Comparison of ENCODE assay signal across 8 cellular contexts in genomic region chr2:27051902-27052645, GRCh38. TPM values are rescaled to one million over a fixed set of nuclear protein-coding genes. Genes with fewer than 3 reads are reported as not detected.
A peak's percentile ranks its signal among the peaks of the same experiment; 100 is the strongest.
DNase-seq lines count a peak whose midpoint lies in the region; ATAC-seq and TF ChIP-seq lines count a peak whose summit lies in the region.

No MANE protein-coding gene starts in this region.

- H3K79me1 ChIP-seq in mesendoderm (ENCODE audit: low read length) = peaks cover 2% of the 10 kb centered on the region

- H2BK15ac ChIP-seq in mesendoderm (replicated peaks; ENCODE audit: low read depth) = no peak overlapping the region

- H2BK5ac ChIP-seq in mesendoderm (ENCODE audit: low read length) = no peak overlapping the region

- H3K4me3 Mint-ChIP-seq in T-helper 1 cell treated with Interleukin-12 subunit alpha and Interleukin-12 subunit beta and Interleukin-4 antibody, amounts not matched to agents 30 μg/mL and 1 μg/mL, for 36 hours = peak overlapping the region; percentile 88

- DNase-seq in T-helper 1 cell (no peak), RWPE2 (ENCODE audit: low spot score) (no peak), mesendoderm (peak; percentile 23), upper lobe of left lung (peak in 1 of 2 donors; percentile 27), cortex of kidney (lab: John Stamatoyannopoulos, UW) (no peak), cerebellar nuclear complex (lab: John Stamatoyannopoulos, UW) (no peak)

- peaks cover 26% of the 10 kb centered on the region for H3K4me1 Mint-ChIP-seq in T-helper 1 cell treated with Interleukin-12 subunit alpha and Interleukin-12 subunit beta and Interleukin-4 antibody, amounts not matched to agents 30 μg/mL and 1 μg/mL, for 36 hours (ENCODE audit: low read depth)

- peaks cover 3% of the 10 kb centered on the region for H3K9me3 Mint-ChIP-seq in T-helper 1 cell treated with Interleukin-12 subunit alpha and Interleukin-12 subunit beta and Interleukin-4 antibody, amounts not matched to agents 30 μg/mL and 1 μg/mL, for 36 hours

- no peak overlapping the region for H2BK120ac ChIP-seq in mesendoderm (ENCODE audit: low read depth, low read length)

- H3K4me2 ChIP-seq in mesendoderm (ENCODE audit: low read length) = peak overlapping the region; percentile 97

- no peak overlapping the region for H3K23ac ChIP-seq in mesendoderm (ENCODE audit: low read length)

- no peak for TF ChIP-seq CTCF in RWPE2 (IDR thresholded peaks at IDR 0.05; ENCODE audit: poor library complexity, severe bottlenecking)
- no peak for TF ChIP-seq CTCF in upper lobe of left lung (IDR thresholded peaks at IDR 0.05)

- H3K9me3 ChIP-seq in RWPE2 (ENCODE audit: severe bottlenecking) (no peaks in the 10 kb centered on the region), duodenal mucosa (ENCODE audit: control insufficient read depth in 1 of 2, low read length in 2 of 2) (no peaks in the 10 kb centered on the region), upper lobe of left lung (no peaks in the 10 kb centered on the region)

- peaks cover 11% of the 10 kb centered on the region for H3K27me3 Mint-ChIP-seq in T-helper 1 cell treated with Interleukin-12 subunit alpha and Interleukin-12 subunit beta and Interleukin-4 antibody, amounts not matched to agents 30 μg/mL and 1 μg/mL, for 36 hours (ENCODE audit: low read depth)

- peak overlapping the region; percentile 73 for H3K4me3 ChIP-seq in RWPE2 (ENCODE audit: severe bottlenecking)
- peak overlapping the region; percentile 78 to 97 for H3K4me3 ChIP-seq in duodenal mucosa (ENCODE audit: low read depth in 1 of 2, low read length in 2 of 2)
- H3K4me3 ChIP-seq in mesendoderm (ENCODE audit: low read length) = peak overlapping the region; percentile 81
- peak overlapping the region; percentile 83 to 97 (median 94) for H3K4me3 ChIP-seq in upper lobe of left lung

- H3K79me2 ChIP-seq in mesendoderm (ENCODE audit: control insufficient read depth, insufficient read depth, low read length) = no peaks in the 10 kb centered on the region

- no peak for TF ChIP-seq POLR2A in upper lobe of left lung (IDR thresholded peaks at IDR 0.05)

- WGBS in mesendoderm (ENCODE audit: extremely low coverage, insufficient coverage, low lambda C conversion rate) = no CpG with 5 or more reads among the region's 24 CpGs
- 19 to 42% methylated on average over 4 to 6 of the region's 24 CpGs for WGBS in upper lobe of left lung, 2 donors

- no peak overlapping the region for H4K5ac ChIP-seq in mesendoderm (ENCODE audit: low read length)

- ATAC-seq in RWPE2 (ENCODE audit: low read depth) = no peak
- no peak for ATAC-seq in upper lobe of left lung (ENCODE audit: low FRiP score in 2 of 2)

- H3K9ac ChIP-seq in duodenal mucosa (ENCODE audit: low read depth in 1 of 2, low read length in 2 of 2) (peak overlapping the region; percentile 68 to 71), mesendoderm (ENCODE audit: low read length) (peak overlapping the region; percentile 78)

- H4K8ac ChIP-seq in mesendoderm (ENCODE audit: low read depth, low read length) = no peak overlapping the region

- no peak for TF ChIP-seq EP300 in upper lobe of left lung (IDR thresholded peaks at IDR 0.05)

- H3K4ac ChIP-seq in mesendoderm (ENCODE audit: low read depth, low read length) = no peak overlapping the region

- H3K27ac ChIP-seq in RWPE2 (ENCODE audit: poor library complexity, severe bottlenecking) = peak overlapping the region; percentile 64
- H3K27ac ChIP-seq in duodenal mucosa (ENCODE audit: low read depth, low read length) = no peak overlapping the region
- H3K27ac ChIP-seq in mesendoderm (ENCODE audit: low read depth, low read length) = no peak overlapping the region
- peak overlapping the region; percentile 73 to 89 (median 86) for H3K27ac ChIP-seq in upper lobe of left lung

- peak overlapping the region; percentile 51 for H3K18ac ChIP-seq in mesendoderm (ENCODE audit: low read length)

- peaks cover 3% of the 10 kb centered on the region for H3K4me1 ChIP-seq in RWPE2 (ENCODE audit: insufficient read depth, poor library complexity, severe bottlenecking)
- peaks cover 10 to 13% of the 10 kb centered on the region in 2 donors for H3K4me1 ChIP-seq in duodenal mucosa (ENCODE audit: control insufficient read depth in 1 of 2, insufficient read depth in 2 of 2, low read length in 2 of 2)
- H3K4me1 ChIP-seq in mesendoderm (ENCODE audit: control insufficient read depth, low read depth, low read length) = peaks cover 2% of the 10 kb centered on the region
- peaks cover 11 to 19% (median 16%) of the 10 kb centered on the region in 4 donors for H3K4me1 ChIP-seq in upper lobe of left lung

- peaks cover 25% of the 10 kb centered on the region for H3K36me3 Mint-ChIP-seq in T-helper 1 cell treated with Interleukin-12 subunit alpha and Interleukin-12 subunit beta and Interleukin-4 antibody, amounts not matched to agents 30 μg/mL and 1 μg/mL, for 36 hours (ENCODE audit: low read depth)

- H3K27ac Mint-ChIP-seq in T-helper 1 cell treated with Interleukin-12 subunit alpha and Interleukin-12 subunit beta and Interleukin-4 antibody, amounts not matched to agents 30 μg/mL and 1 μg/mL, for 36 hours = peak overlapping the region; percentile 74

- H3K36me3 ChIP-seq in RWPE2 (ENCODE audit: low read depth) = peaks cover 30% of the 10 kb centered on the region
- H3K36me3 ChIP-seq in duodenal mucosa (ENCODE audit: control insufficient read depth in 1 of 2, insufficient read depth in 2 of 2, low read length in 2 of 2) = peaks cover 9 to 27% of the 10 kb centered on the region in 2 donors
- H3K36me3 ChIP-seq in mesendoderm (ENCODE audit: control insufficient read depth, insufficient read depth, low read length) = peaks cover 2% of the 10 kb centered on the region
- peaks cover 0 to 35% (median 17%) of the 10 kb centered on the region in 4 donors for H3K36me3 ChIP-seq in upper lobe of left lung

- H3K27me3 ChIP-seq in RWPE2 (ENCODE audit: insufficient read depth, poor library complexity, severe bottlenecking) (no peaks in the 10 kb centered on the region), duodenal mucosa (ENCODE audit: control insufficient read depth in 1 of 2, insufficient read depth in 2 of 2, low read length in 2 of 2) (no peaks in the 10 kb centered on the region), mesendoderm (ENCODE audit: insufficient read depth, low read length, poor library complexity) (no peaks in the 10 kb centered on the region), upper lobe of left lung (no peaks in the 10 kb centered on the region)

- H2AK5ac ChIP-seq in mesendoderm (ENCODE audit: low read length) = peak overlapping the region; percentile 49

- H3K56ac ChIP-seq in mesendoderm (ENCODE audit: low read length) = peak overlapping the region; percentile 89

RNA-seq across cellular contexts. Expression of gene AGBL5, which starts 0.6 kb away (rescaled TPM):
- 24.5 TPM for polyA plus RNA-seq in mesendoderm (2013, experiment 1 of 2)
- polyA plus RNA-seq in mesendoderm (2013, experiment 2 of 2) = 24.9 TPM
- total RNA-seq in upper lobe of left lung = 10 to 100 TPM in 5 of 6 donors, 1 to 10 TPM in 1; 7.8 to 17.6 (median 14.3) TPM

RNA-seq across cellular contexts. Expression of gene TMEM214, which starts 19.3 kb away (rescaled TPM):
- 33.1 TPM for polyA plus RNA-seq in mesendoderm (2013, experiment 1 of 2)
- polyA plus RNA-seq in mesendoderm (2013, experiment 2 of 2) = 33.0 TPM
- total RNA-seq in upper lobe of left lung = 100 to 1,000 TPM in 1 of 6 donors, 10 to 100 TPM in 5; 42.5 to 176 (median 62.0) TPM

RNA-seq across cellular contexts. Expression of gene OST4, which starts 19.4 kb away (rescaled TPM):
- polyA plus RNA-seq in mesendoderm (2013, experiment 1 of 2) = 795 TPM
- polyA plus RNA-seq in mesendoderm (2013, experiment 2 of 2) = 787 TPM
- 100 to 1,000 TPM in 5 of 6 donors, 10 to 100 TPM in 1; 90.4 to 265 (median 176) TPM for total RNA-seq in upper lobe of left lung

RNA-seq across cellular contexts. Expression of gene EMILIN1, which starts 26.3 kb away (rescaled TPM):
- polyA plus RNA-seq in mesendoderm (2013, experiment 1 of 2) = 3.4 TPM
- 3.3 TPM for polyA plus RNA-seq in mesendoderm (2013, experiment 2 of 2)
- 100 to 1,000 TPM in 2 of 6 donors, 10 to 100 TPM in 4; 20.7 to 158 (median 49.0) TPM for total RNA-seq in upper lobe of left lung

RNA-seq across cellular contexts. Expression of gene KHK, which starts 34.5 kb away (rescaled TPM):
- polyA plus RNA-seq in mesendoderm (2013, experiment 1 of 2) = 2.0 TPM
- polyA plus RNA-seq in mesendoderm (2013, experiment 2 of 2) = 2.3 TPM
- total RNA-seq in upper lobe of left lung = 10 to 100 TPM in 1 of 6 donors, 1 to 10 TPM in 5; 2.4 to 10.4 (median 6.3) TPM

Comparison
In these comparisons a context has a peak if more than half of its experiments do, and no peak if none do; other contexts are left out.
1. H3K27ac ChIP-seq: peak in RWPE2 (single experiment) and upper lobe of left lung (4 of 4); none in duodenal mucosa (single experiment) and mesendoderm (single experiment).
2. Peak in every context shown above with its lines, with median percentiles within 50 percentile points of each other: H3K4me3 ChIP-seq.